16 cellular contexts compared by ENCODE assay signal in the genomic region with DNA sequence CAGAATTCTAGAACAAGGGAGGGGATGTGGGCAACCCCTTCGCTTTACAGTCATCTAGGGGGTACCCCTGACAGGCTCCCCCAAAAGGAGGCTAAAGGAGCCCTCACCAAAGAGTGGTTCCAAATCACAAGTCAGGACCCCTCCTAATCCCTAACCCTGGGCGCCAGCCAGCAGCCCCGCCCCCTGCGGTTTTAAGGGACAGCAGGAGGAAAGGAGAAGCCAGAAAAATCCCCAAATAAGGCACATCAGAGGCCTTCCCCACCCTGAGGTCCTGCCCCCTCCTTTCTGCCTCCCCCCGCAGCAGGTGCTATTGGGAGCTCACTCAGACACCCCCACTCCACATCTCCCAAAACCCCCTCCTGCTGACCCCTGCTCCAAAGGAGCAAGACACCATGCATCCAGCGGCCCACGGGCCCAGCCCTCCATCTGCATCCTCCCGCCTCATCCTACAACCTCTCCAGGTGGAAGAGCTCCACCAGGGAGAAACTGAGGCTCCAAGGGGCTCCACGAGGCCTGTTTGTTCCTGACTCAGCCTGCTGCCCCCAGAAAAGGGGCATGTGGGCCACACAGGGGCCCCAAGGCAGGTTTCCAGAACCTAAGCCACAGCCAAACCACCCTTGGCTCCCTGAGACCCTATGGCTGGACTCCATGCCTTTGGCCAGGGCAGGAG.
"Had no signal": no experiment of that assay in that cellular context is flagged by ENCODE, and none has a peak within 500 bp of the region (broad histone marks: within the 10 kb centered on the region; RNA-seq: fewer than 3 reads in every experiment).

No MANE protein-coding gene starts in this region.

- H3K27ac ChIP-seq: colonic mucosa, pancreas, sigmoid colon, spleen, upper lobe of left lung had no signal

- H3K4me1 ChIP-seq: colonic mucosa, pancreas, sigmoid colon, spleen, upper lobe of left lung had no signal

- H3K27me3 ChIP-seq: colonic mucosa, pancreas, spleen, upper lobe of left lung had no signal

- H3K4me3 ChIP-seq: colonic mucosa, lung, pancreas, sigmoid colon, spleen, upper lobe of left lung had no signal

- H3K9me3 Mint-ChIP-seq: stimulated activated naive CD8-positive, alpha-beta T cell treated with anti-CD3 and anti-CD28 coated beads, Interleukin-15, Interleukin-2, amounts not matched to agents 100 ng/mL and 50 ng/mL, for 24 hours had no signal

- H3K36me3 ChIP-seq: colonic mucosa, pancreas, sigmoid colon, spleen, upper lobe of left lung had no signal

- H3K4me3 Mint-ChIP-seq: activated naive CD8-positive, alpha-beta T cell; stimulated activated naive CD8-positive, alpha-beta T cell treated with anti-CD3 and anti-CD28 coated beads, Interleukin-15, Interleukin-2, amounts not matched to agents 100 ng/mL and 50 ng/mL, for 24 hours had no signal

- H3K9me3 ChIP-seq: colonic mucosa, pancreas, sigmoid colon, spleen, upper lobe of left lung had no signal

- DNase-seq: activated CD4-positive, alpha-beta T cell treated with anti-CD3 and anti-CD28 coated beads, Interleukin-2, amount 50 U/mL, for 48 hours; activated gamma-delta T cell treated with Interleukin-2 at 50 U/mL for 16 hours; activated T-cell treated with anti-CD3 and anti-CD28 coated beads, Interleukin-2, amount 50 U/mL, for 48 hours; amniotic stem cell; central memory CD4-positive, alpha-beta T cell; colonic mucosa; foreskin fibroblast; glutamatergic neuron; pancreas; sigmoid colon; spleen; SW 1271 had no signal

- ATAC-seq: pancreas had no signal

- H3K27ac Mint-ChIP-seq: activated naive CD8-positive, alpha-beta T cell; stimulated activated naive CD8-positive, alpha-beta T cell treated with anti-CD3 and anti-CD28 coated beads, Interleukin-15, Interleukin-2, amounts not matched to agents 100 ng/mL and 50 ng/mL, for 24 hours had no signal

- H3K36me3 Mint-ChIP-seq: activated naive CD8-positive, alpha-beta T cell had no signal

- H3K27me3 Mint-ChIP-seq: activated naive CD8-positive, alpha-beta T cell; stimulated activated naive CD8-positive, alpha-beta T cell treated with anti-CD3 and anti-CD28 coated beads, Interleukin-15, Interleukin-2, amounts not matched to agents 100 ng/mL and 50 ng/mL, for 24 hours had no signal
